Comparison of ENCODE assay signal across 14 cellular contexts in the genomic region with DNA sequence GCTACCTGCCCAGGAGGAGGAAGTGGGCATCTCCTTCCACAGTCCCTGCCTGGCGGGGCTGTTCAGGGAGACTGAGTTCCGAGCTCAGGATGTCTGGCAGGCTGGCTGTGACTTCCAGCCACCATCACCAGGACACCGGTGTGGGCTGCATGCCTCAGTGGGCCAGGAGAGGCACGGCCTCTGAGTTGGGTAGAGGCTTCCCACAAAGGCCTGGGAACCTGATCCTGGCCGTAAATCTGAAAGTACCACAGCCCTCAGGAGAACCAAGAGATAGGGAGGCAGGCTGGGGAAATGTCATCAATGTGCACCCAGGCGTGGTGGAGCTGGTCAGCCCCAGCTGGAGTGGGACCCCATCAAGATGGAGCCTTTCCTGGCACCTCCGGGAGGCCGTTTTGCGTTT.
"Had no signal": no experiment of that assay in that cellular context is flagged by ENCODE, and none has a peak within 500 bp of the region (broad histone marks: within the 10 kb centered on the region; RNA-seq: fewer than 3 reads in every experiment).

No MANE protein-coding gene starts in this region.

- H3K9ac ChIP-seq: parathyroid adenoma had no signal

- DNase-seq: effector CD4-positive, alpha-beta T cell; endodermal cell; mammary epithelial cell; occipital lobe; stimulated activated naive CD4-positive, alpha-beta T cell treated with Interleukin-2 at 50 U/mL for 16 hours; trophoblast cell had no signal

- H3K27me3 ChIP-seq: foreskin keratinocyte, hepatocyte had no signal

- H3K4me1 ChIP-seq: parathyroid adenoma, prostate gland had no signal

- H3K79me2 ChIP-seq: hepatocyte, parathyroid adenoma had no signal

- H3K4me3 ChIP-seq: coronary artery, hepatocyte, prostate gland had no signal

- H3K4me2 ChIP-seq: hepatocyte had no signal

- ATAC-seq: left lobe of liver; natural killer cell treated with Interleukin-12 subunit alpha and Interleukin-12 subunit beta and Interleukin-15 and Interleukin-18, amount 100 ng/mL, for 72 hours; sciatic nerve had no signal

- H3K27ac ChIP-seq: coronary artery, foreskin keratinocyte, hepatocyte, parathyroid adenoma, prostate gland had no signal

- H2AFZ ChIP-seq: hepatocyte, parathyroid adenoma had no signal

- H3K9me3 ChIP-seq: prostate gland had no signal
